In the genomic region with DNA sequence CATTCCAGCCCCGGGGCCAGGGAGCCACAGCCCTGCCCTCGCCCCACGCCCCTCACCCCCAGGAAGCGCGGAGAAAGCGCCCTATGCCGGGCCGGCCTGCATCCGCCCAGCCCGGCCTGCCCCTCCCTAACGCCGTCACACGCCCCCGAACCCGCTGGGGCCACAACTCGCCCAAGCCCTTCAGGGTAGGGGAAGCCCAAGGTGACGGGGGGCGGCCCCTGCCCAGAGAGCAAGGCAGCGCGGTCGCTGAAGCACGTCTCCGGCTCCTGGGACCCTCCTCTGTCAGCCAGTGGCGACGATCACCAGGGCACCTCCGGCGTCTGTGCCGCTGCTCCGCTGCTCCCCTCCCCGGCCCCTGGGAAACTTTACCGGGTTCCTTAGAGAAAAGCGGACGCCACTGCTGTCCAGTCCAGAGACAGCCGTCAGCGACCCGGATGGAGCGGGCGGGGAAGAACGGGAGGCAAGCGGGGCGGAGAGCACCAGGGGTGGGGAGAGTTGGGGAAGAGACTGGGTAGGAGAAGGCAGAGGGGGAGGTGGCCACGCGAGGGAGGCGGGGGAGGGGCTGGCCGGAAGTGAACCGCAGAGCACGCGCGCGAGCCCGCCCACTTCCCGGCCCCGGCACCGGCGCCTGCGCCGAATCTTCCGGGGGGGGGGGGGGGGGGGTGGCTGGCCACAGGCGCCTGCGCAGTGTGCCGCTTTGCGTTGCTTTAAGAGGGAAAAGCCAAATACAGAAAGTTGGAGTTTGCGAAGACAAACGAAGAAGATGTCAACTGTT, we compare ENCODE assay signal across 8 cellular contexts. TPM values are rescaled to one million over a fixed set of nuclear protein-coding genes. Genes with fewer than 3 reads are reported as not detected.
DNase-seq lines count a peak whose midpoint lies in the region; TF ChIP-seq lines count a peak whose summit lies in the region.

Gene HERC4 (minus strand): TSS at position 509 of the 775 bp plus-strand sequence. CDS start 2,175 bp downstream, outside the sequence.

- no peak for TF ChIP-seq CTCF in SK-N-SH (IDR thresholded peaks at IDR 0.05)

- no peaks in the 10 kb centered on the region for H3K27me3 ChIP-seq in H7 (ENCODE audit: control insufficient read depth, insufficient read depth, low read length)
- no peaks in the 10 kb centered on the region for H3K27me3 ChIP-seq in SK-N-SH (ENCODE audit: insufficient read depth)

- peak within 1 kb of the TSS; percentile 100 for H2AFZ ChIP-seq in SK-N-SH (ENCODE audit: low read depth)

- CTCF ChIA-PET in SK-N-SH (lab: Yijun Ruan, JAX), result no interaction called here

- POLR2A ChIA-PET in SK-N-SH (lab: Yijun Ruan, JAX), result no interaction called here

- under 1% methylated on average over 39 of the region's 64 CpGs for WGBS in SK-N-SH (ENCODE audit: low lambda C conversion rate)

- peaks cover 32% of the 10 kb centered on the region for H4K20me1 ChIP-seq in SK-N-SH (ENCODE audit: insufficient read depth)

- 0 out of 4 replicates have a peak, but pooled peaks of 1 of the 2 experiments have one; percentile 3 for TF ChIP-seq EP300 in SK-N-SH (IDR thresholded peaks at IDR 0.05; ENCODE audit: borderline replicate concordance in 1 of 2, low read depth in 1 of 2, low read length in 1 of 2)

- H3K4me3 ChIP-seq in H7 (ENCODE audit: insufficient read depth, low read depth, low read length) (peak within 1 kb of the TSS; percentile 94), SK-N-SH (ENCODE audit: low read depth in 2 of 2, low read length in 1 of 2) (peak within 1 kb of the TSS; percentile 89 to 97)

- no peak for TF ChIP-seq RAD21 in SK-N-SH (IDR thresholded peaks at IDR 0.05; ENCODE audit: low read length)

- H3K27ac ChIP-seq in SK-N-SH (ENCODE audit: low read depth in 2 of 2, low read length in 1 of 2), result peak within 1 kb of the TSS; percentile 98 to 99
- peak within 1 kb of the TSS; percentile 98 for H3K27ac ChIP-seq in substantia nigra (ENCODE audit: low read depth, low read length, poor library complexity, severe bottlenecking)

- no peaks in the 10 kb centered on the region for H3K9me3 ChIP-seq in SK-N-SH

- H3K9ac ChIP-seq in SK-N-SH, result peak within 1 kb of the TSS; percentile 99

- H3K9me2 ChIP-seq in SK-N-SH, result no peaks in the 10 kb centered on the region

- peaks cover 51% of the 10 kb centered on the region for H3K79me2 ChIP-seq in SK-N-SH (ENCODE audit: insufficient read depth)

- peak within 1 kb of the TSS; percentile 94 for H3K4me2 ChIP-seq in SK-N-SH

- peaks cover 11% of the 10 kb centered on the region for H3F3A ChIP-seq in SK-N-SH (replicated peaks; ENCODE audit: insufficient read depth)

- DNase-seq in GF-D8 (lab: John Stamatoyannopoulos, UW), result peak; percentile 68
- peak; percentile 94 for DNase-seq in H7
- DNase-seq in M059J (ENCODE audit: low read depth), result peak; percentile 90
- DNase-seq in SK-N-SH, result peak; percentile 99
- peak; percentile 91 for DNase-seq in activated naive CD4-positive, alpha-beta T cell treated with anti-CD3 and anti-CD28 coated beads, Interleukin-2, amount 50 U/mL, for 16 hours
- DNase-seq in germinal center (ENCODE audit: low spot score), result peak; percentile 97
- DNase-seq in non-pigmented ciliary epithelial cell (ENCODE audit: low read depth), result peak; percentile 62
- peak; percentile 63 to 95 (median 90) for DNase-seq in substantia nigra (lab: John Stamatoyannopoulos, UW)

- peaks cover 0 to 12% of the 10 kb centered on the region in 2 experiments; a peak in 3 of 4 replicates for H3K4me1 ChIP-seq in SK-N-SH (ENCODE audit: control insufficient read depth in 1 of 2, insufficient read depth in 2 of 2, low read depth in 1 of 2, low read length in 1 of 2)

- no peaks in the 10 kb centered on the region for H3K36me3 ChIP-seq in H7 (replicated peaks; ENCODE audit: control insufficient read depth, insufficient read depth, low read length)
- peaks cover 15 to 23% of the 10 kb centered on the region in 2 experiments for H3K36me3 ChIP-seq in SK-N-SH (replicated peaks in 1 of 2; ENCODE audit: control insufficient read depth in 1 of 2, insufficient read depth in 2 of 2, low read length in 1 of 2)

TF ChIP-seq in SK-N-SH, 30 proteins besides CTCF, POLR2A, EP300 and RAD21 (continues in another document):
- peak; percentile 85 for TF ChIP-seq NRF1 (IDR thresholded peaks at IDR 0.05; ENCODE audit: low read depth, low read length)
- no peak for TF ChIP-seq TCF12 (IDR thresholded peaks at IDR 0.05)
- TF ChIP-seq, protein P1, sequence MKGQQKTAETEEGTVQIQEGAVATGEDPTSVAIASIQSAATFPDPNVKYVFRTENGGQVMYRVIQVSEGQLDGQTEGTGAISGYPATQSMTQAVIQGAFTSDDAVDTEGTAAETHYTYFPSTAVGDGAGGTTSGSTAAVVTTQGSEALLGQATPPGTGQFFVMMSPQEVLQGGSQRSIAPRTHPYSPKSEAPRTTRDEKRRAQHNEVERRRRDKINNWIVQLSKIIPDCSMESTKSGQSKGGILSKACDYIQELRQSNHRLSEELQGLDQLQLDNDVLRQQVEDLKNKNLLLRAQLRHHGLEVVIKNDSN (IDR thresholded peaks at IDR 0.05; ENCODE audit: borderline replicate concordance, low read depth), result no peak
- no peak for TF ChIP-seq YY1 (IDR thresholded peaks at IDR 0.05; ENCODE audit: low read depth)
- no peak for TF ChIP-seq FOXJ3 (CRISPR knock-in tag; IDR thresholded peaks at IDR 0.05)
- peak; percentile 75; the same call in 1 of the 2 replicates for TF ChIP-seq MXI1 (IDR thresholded peaks at IDR 0.05; ENCODE audit: low read depth, low read length)
- peak; percentile 59; the same call in 1 of the 2 replicates for TF ChIP-seq SIN3A (IDR thresholded peaks at IDR 0.05; ENCODE audit: borderline replicate concordance, low read depth, low read length)
- TF ChIP-seq ELF1 (IDR thresholded peaks at IDR 0.05), result peak; percentile 29
- no peak for TF ChIP-seq ZBTB33 (IDR thresholded peaks at IDR 0.05; ENCODE audit: borderline replicate concordance, low read depth)
- TF ChIP-seq GATA2 (CRISPR knock-in tag; IDR thresholded peaks at IDR 0.05), result no peak
- TF ChIP-seq, protein P2, sequence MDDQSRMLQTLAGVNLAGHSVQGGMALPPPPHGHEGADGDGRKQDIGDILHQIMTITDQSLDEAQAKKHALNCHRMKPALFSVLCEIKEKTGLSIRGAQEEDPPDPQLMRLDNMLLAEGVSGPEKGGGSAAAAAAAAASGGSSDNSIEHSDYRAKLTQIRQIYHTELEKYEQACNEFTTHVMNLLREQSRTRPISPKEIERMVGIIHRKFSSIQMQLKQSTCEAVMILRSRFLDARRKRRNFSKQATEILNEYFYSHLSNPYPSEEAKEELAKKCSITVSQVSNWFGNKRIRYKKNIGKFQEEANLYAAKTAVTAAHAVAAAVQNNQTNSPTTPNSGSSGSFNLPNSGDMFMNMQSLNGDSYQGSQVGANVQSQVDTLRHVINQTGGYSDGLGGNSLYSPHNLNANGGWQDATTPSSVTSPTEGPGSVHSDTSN (IDR thresholded peaks at IDR 0.05), result no peak
- TF ChIP-seq MEF2A (IDR thresholded peaks at IDR 0.05; ENCODE audit: borderline replicate concordance, low read depth), result no peak
- TF ChIP-seq RFX5 (IDR thresholded peaks at IDR 0.05; ENCODE audit: low read length), result no peak
- TF ChIP-seq JUND (IDR thresholded peaks at IDR 0.05), result no peak
- peak; percentile 68 for TF ChIP-seq TAF1 (IDR thresholded peaks at IDR 0.05; ENCODE audit: borderline replicate concordance, low read depth, low read length)
- TF ChIP-seq TEAD4 (IDR thresholded peaks at IDR 0.05; ENCODE audit: borderline replicate concordance, insufficient read depth), result no peak
- no peak for TF ChIP-seq SMC3 (IDR thresholded peaks at IDR 0.05; ENCODE audit: low read depth, low read length)
- TF ChIP-seq GABPA (IDR thresholded peaks at IDR 0.05; ENCODE audit: low read depth), result peak; percentile 77
- 0 out of 2 replicates have a peak, but pooled peaks have one; percentile 1 for TF ChIP-seq FOSL2 (IDR thresholded peaks at IDR 0.05; ENCODE audit: borderline replicate concordance, low read depth)
- TF ChIP-seq, protein P3, sequence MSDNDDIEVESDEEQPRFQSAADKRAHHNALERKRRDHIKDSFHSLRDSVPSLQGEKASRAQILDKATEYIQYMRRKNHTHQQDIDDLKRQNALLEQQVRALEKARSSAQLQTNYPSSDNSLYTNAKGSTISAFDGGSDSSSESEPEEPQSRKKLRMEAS (IDR thresholded peaks at IDR 0.05; ENCODE audit: low read depth), result peak; percentile 88
- no peak for TF ChIP-seq RXRA (IDR thresholded peaks at IDR 0.05; ENCODE audit: borderline replicate concordance, low read depth)
- TF ChIP-seq, protein P4, sequence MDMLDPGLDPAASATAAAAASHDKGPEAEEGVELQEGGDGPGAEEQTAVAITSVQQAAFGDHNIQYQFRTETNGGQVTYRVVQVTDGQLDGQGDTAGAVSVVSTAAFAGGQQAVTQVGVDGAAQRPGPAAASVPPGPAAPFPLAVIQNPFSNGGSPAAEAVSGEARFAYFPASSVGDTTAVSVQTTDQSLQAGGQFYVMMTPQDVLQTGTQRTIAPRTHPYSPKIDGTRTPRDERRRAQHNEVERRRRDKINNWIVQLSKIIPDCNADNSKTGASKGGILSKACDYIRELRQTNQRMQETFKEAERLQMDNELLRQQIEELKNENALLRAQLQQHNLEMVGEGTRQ (IDR thresholded peaks at IDR 0.05; ENCODE audit: borderline replicate concordance, low read depth, low read length), result no peak
- TF ChIP-seq FOXM1 (IDR thresholded peaks at IDR 0.05; ENCODE audit: low read depth), result no peak
- TF ChIP-seq EZH2phosphoT487 (IDR thresholded peaks at IDR 0.05; ENCODE audit: borderline replicate concordance, low read depth), result no peak

RNA-seq across cellular contexts. Expression of gene HERC4, which starts in this region (rescaled TPM):
- 16.2 and 27.8 TPM in 2 replicates for total RNA-seq in H7 (2014; rRNA removed; shearing (Covaris generic))
- 63.5 and 95.5 TPM in 2 replicates for total RNA-seq in M059J (2014; rRNA removed; shearing (Covaris generic))
- 16.2 and 24.3 TPM in 2 replicates for polyA plus RNA-seq in SK-N-SH (2012; rRNA removed)
- 23.0 and 24.9 TPM in 2 replicates for polyA plus RNA-seq in SK-N-SH (2012; cell fraction: cytosol; rRNA removed)
- polyA plus RNA-seq in SK-N-SH (2012; cell fraction: nucleus; rRNA removed), result 20.4 and 48.8 TPM in 2 replicates

Comparison
In these comparisons a context has a peak if more than half of its experiments do, and no peak if none do; other contexts are left out.
1. Peak in every context shown above with its lines: DNase-seq, H3K4me3 ChIP-seq and H3K27ac ChIP-seq.